ENCODE assay signal across 10 cellular contexts in genomic region chr11:94132152-94132558, GRCh38. TPM values are rescaled to one million over a fixed set of nuclear protein-coding genes. Genes with fewer than 3 reads are reported as not detected.
DNase-seq lines count a peak whose midpoint lies in the region; ATAC-seq, FAIRE-seq and TF ChIP-seq lines count a peak whose summit lies in the region.
"Had no signal": no experiment of that assay in that cellular context is flagged by ENCODE, and none has a peak within 500 bp of the region (broad histone marks: within the 10 kb centered on the region; RNA-seq: fewer than 3 reads in every experiment).

No MANE protein-coding gene starts in this region.

- H2AFZ ChIP-seq in IMR-90 (replicated peaks; ENCODE audit: low read length, poor library complexity), result no peak overlapping the region

- peaks cover 30% of the 10 kb centered on the region for H3K9me1 ChIP-seq in IMR-90 (ENCODE audit: insufficient read depth, low read length)

- H3K4me1 ChIP-seq in IMR-90 (ENCODE audit: control insufficient read depth, insufficient read depth, low read length) (peaks cover 31% of the 10 kb centered on the region), colonic mucosa (no peaks in the 10 kb centered on the region), mesendoderm (ENCODE audit: control insufficient read depth, low read depth, low read length) (peaks cover 28% of the 10 kb centered on the region), kidney (ENCODE audit: control insufficient read depth in 1 of 2, insufficient read depth in 1 of 2, low read depth in 1 of 2, low read length in 2 of 2) (peaks cover 19 to 26% of the 10 kb centered on the region in 2 donors)

- no peak for TF ChIP-seq RAD21 in IMR-90 (IDR thresholded peaks at IDR 0.05; ENCODE audit: low read length)

- H2AK5ac ChIP-seq in IMR-90 (ENCODE audit: low read depth, low read length), result peak overlapping the region; percentile 94
- no peak overlapping the region for H2AK5ac ChIP-seq in mesendoderm (ENCODE audit: low read length)

- H3K23ac ChIP-seq in IMR-90 (ENCODE audit: low read depth, low read length) (peak overlapping the region; percentile 67; the same call in 1 of the 2 replicates), mesendoderm (ENCODE audit: low read length) (no peak overlapping the region)

- 11% methylated on average over 1 of the region's 5 CpGs; no CpG with 5 or more reads in 1 of the 2 experiments for WGBS in IMR-90 (ENCODE audit: extremely low coverage in 2 of 2, insufficient read length in 1 of 2), 2 experiments
- no CpG with 5 or more reads among the region's 5 CpGs for WGBS in mesendoderm (ENCODE audit: extremely low coverage, insufficient coverage, low lambda C conversion rate)

- H3K9me3 ChIP-seq in IMR-90 (ENCODE audit: control insufficient read depth, insufficient read depth, low read length), result no peaks in the 10 kb centered on the region
- H3K9me3 ChIP-seq in colonic mucosa, result no peaks in the 10 kb centered on the region
- H3K9me3 ChIP-seq in kidney (ENCODE audit: control insufficient read depth in 1 of 2, low read length in 2 of 2), result no peaks in the 10 kb centered on the region

- peak overlapping the region; percentile 78; the same call in 1 of the 3 replicates for H2BK15ac ChIP-seq in IMR-90 (ENCODE audit: low read depth, low read length)
- H2BK15ac ChIP-seq in mesendoderm (replicated peaks; ENCODE audit: low read depth), result no peak overlapping the region

- H2BK120ac ChIP-seq in IMR-90 (ENCODE audit: low read depth, low read length) (peak overlapping the region; percentile 79), mesendoderm (ENCODE audit: low read depth, low read length) (no peak overlapping the region)

- in situ Hi-C loops in IMR-90 (cut with MboI; ENCODE audit: low sequenced_read_pairs), result loop anchor here (10.0 to 25.0 kb wide), 4 partner anchors 397 to 1120 kb away; partner anchors contain the start of gene AMOTL1

- ATAC-seq in IMR-90 (ENCODE audit: low read depth), result peak; percentile 9
- ATAC-seq in GM21515 (IDR thresholded peaks at IDR 0.05; ENCODE audit: unreplicated experiment), result no peak
- ATAC-seq in HG03565 (IDR thresholded peaks at IDR 0.05; ENCODE audit: unreplicated experiment), result no peak
- ATAC-seq: activated T-cell treated with anti-CD3 and anti-CD28 coated beads, Interleukin-2, amount 50 U/mL, for 4 hours had no signal

- H3K18ac ChIP-seq in IMR-90 (ENCODE audit: low read depth, low read length) (peak overlapping the region; percentile 56; the same call in 1 of the 2 replicates), mesendoderm (ENCODE audit: low read length) (no peak overlapping the region)

- H3K79me2 ChIP-seq in mesendoderm (ENCODE audit: control insufficient read depth, insufficient read depth, low read length), result peaks cover 77% of the 10 kb centered on the region

- H3K56ac ChIP-seq in IMR-90 (ENCODE audit: extremely low read depth, insufficient read depth, low read length) (0 out of 2 replicates have a peak overlapping the region, but pooled peaks have one; percentile 8), mesendoderm (ENCODE audit: low read length) (no peak overlapping the region)

- BruUV-seq in IMR-90 (replicated peaks; lab: Mats Ljungman, UMichigan), result no TSS peak

- H3K4ac ChIP-seq in IMR-90 (ENCODE audit: low read depth, low read length) (peak overlapping the region; percentile 77), mesendoderm (ENCODE audit: low read depth, low read length) (no peak overlapping the region)

- peak overlapping the region in 1 of 2 experiments; percentile 23; a peak in 2 of 4 replicates for H4K8ac ChIP-seq in IMR-90 (ENCODE audit: low read depth in 2 of 2, low read length in 2 of 2)
- no peak overlapping the region for H4K8ac ChIP-seq in mesendoderm (ENCODE audit: low read depth, low read length)

- H2AK9ac ChIP-seq in IMR-90 (replicated peaks; ENCODE audit: low read depth, low read length, poor library complexity), result no peak overlapping the region

- peak overlapping the region; percentile 2; the same call in 1 of the 2 replicates for H3K9ac ChIP-seq in IMR-90 (ENCODE audit: low read depth, low read length)
- no peak overlapping the region for H3K9ac ChIP-seq in colonic mucosa (ENCODE audit: low read depth in 2 of 2, low read length in 2 of 2)
- no peak overlapping the region for H3K9ac ChIP-seq in mesendoderm (ENCODE audit: low read length)
- H3K9ac ChIP-seq in kidney (ENCODE audit: low read length in 2 of 2), result no peak overlapping the region

- H3K79me1 ChIP-seq in IMR-90 (ENCODE audit: low read depth in 1 of 2, low read length in 2 of 2) (peaks cover 13 to 73% of the 10 kb centered on the region in 2 experiments; a peak in 3 of 4 replicates), mesendoderm (ENCODE audit: low read length) (peaks cover 44% of the 10 kb centered on the region)

- intact Hi-C loops in IMR-90 (cut with micrococcal nuclease), result loop anchor here (5.0 kb wide), 1 partner anchor 360 kb away; the partner anchor contains the start of genes ANKRD49 and MRE11
- intact Hi-C loops in colonic mucosa (cut with DNase I), result no loop called here
- intact Hi-C loops in kidney (cut with DNase I), result no loop called here

- peak overlapping the region; percentile 83 for H3K14ac ChIP-seq in IMR-90 (replicated peaks; ENCODE audit: low read depth, low read length)

- no peak for FAIRE-seq in kidney (lab: Jason Lieb, UNC)

- dilution Hi-C loops in IMR-90 (cut with HindIII; ENCODE audit: low sequenced_read_pairs, unreplicated experiment), result no loop called here

- peaks cover 33% of the 10 kb centered on the region for H4K20me1 ChIP-seq in IMR-90 (ENCODE audit: insufficient read depth, low read length)

- TF ChIP-seq CTCF in AG09319 (IDR thresholded peaks at IDR 0.05; ENCODE audit: low read depth, low read length) (no peak), IMR-90 (conservative IDR thresholded peaks at IDR 0.05; ENCODE audit: low read depth, low read length) (no peak), colonic mucosa (IDR thresholded peaks at IDR 0.05) (no peak), kidney (IDR thresholded peaks at IDR 0.05; ENCODE audit: borderline replicate concordance, extremely low read depth, insufficient read depth) (no peak)

- CTCF ChIA-PET in IMR-90 (lab: Yijun Ruan, JAX), result interaction anchor here (0.6 to 0.7 kb wide), 2 partner anchors 572 to 704 kb away, joined by 3 read pairs; no protein-coding TSS in a partner anchor

- POLR2A ChIA-PET in IMR-90 (lab: Charles Lee; ENCODE audit: unreplicated experiment), result no interaction called here

- H3K4me2 ChIP-seq in IMR-90 (ENCODE audit: low read depth, low read length), result peak overlapping the region; percentile 92
- no peak overlapping the region for H3K4me2 ChIP-seq in mesendoderm (ENCODE audit: low read length)

- peak overlapping the region; percentile 38 for H3K27ac ChIP-seq in IMR-90 (ENCODE audit: insufficient read depth, low read length)
- peak overlapping the region; percentile 21 for H3K27ac ChIP-seq in colonic mucosa
- no peak overlapping the region for H3K27ac ChIP-seq in mesendoderm (ENCODE audit: low read depth, low read length)
- no peak overlapping the region for H3K27ac ChIP-seq in kidney (ENCODE audit: low read depth in 2 of 2, low read length in 2 of 2)

- no peaks in the 10 kb centered on the region for H3K27me3 ChIP-seq in IMR-90 (ENCODE audit: control insufficient read depth, insufficient read depth, low read length)
- no peaks in the 10 kb centered on the region for H3K27me3 ChIP-seq in colonic mucosa
- no peaks in the 10 kb centered on the region for H3K27me3 ChIP-seq in mesendoderm (ENCODE audit: insufficient read depth, low read length, poor library complexity)

- H3K36me3 ChIP-seq in IMR-90 (ENCODE audit: control insufficient read depth, insufficient read depth, low read length) (no peaks in the 10 kb centered on the region), colonic mucosa (no peaks in the 10 kb centered on the region), mesendoderm (ENCODE audit: control insufficient read depth, insufficient read depth, low read length) (no peaks in the 10 kb centered on the region), kidney (ENCODE audit: control insufficient read depth in 1 of 2, insufficient read depth in 2 of 2, low read length in 2 of 2) (no peaks in the 10 kb centered on the region)

- DNase-seq in AG09319 (ENCODE audit: extremely low read depth, low read depth) (peak; percentile 46), IMR-90 (peak; percentile 94), colonic mucosa (no peak), mesendoderm (peak; percentile 64), kidney (no peak), GM19238 (ENCODE audit: insufficient read length, low spot score) (no peak)
- DNase-seq: activated T-cell treated with anti-CD3 and anti-CD28 coated beads, Interleukin-2, amount 50 U/mL, for 4 hours; CD8-positive, alpha-beta memory T cell had no signal

- peak overlapping the region; percentile 75 for H4K91ac ChIP-seq in IMR-90 (ENCODE audit: insufficient read depth, low read depth, low read length)

- H3K4me3 ChIP-seq in IMR-90 (ENCODE audit: insufficient read depth, low read depth, low read length) (no peak overlapping the region), colonic mucosa (no peak overlapping the region), mesendoderm (ENCODE audit: low read length) (no peak overlapping the region), kidney (ENCODE audit: low read length in 2 of 2) (no peak overlapping the region)

- TF ChIP-seq POLR2A in IMR-90 (IDR thresholded peaks at IDR 0.05; ENCODE audit: low read depth, low read length), result peak; percentile 64; the same call in 1 of the 2 replicates

- peak overlapping the region; percentile 79 for H2BK20ac ChIP-seq in IMR-90 (ENCODE audit: low read depth, low read length)

- H2BK5ac ChIP-seq in IMR-90 (ENCODE audit: low read depth, low read length, poor library complexity, severe bottlenecking) (peak overlapping the region; percentile 92), mesendoderm (ENCODE audit: low read length) (no peak overlapping the region)

- peak overlapping the region; percentile 2; the same call in 1 of the 2 replicates for H4K5ac ChIP-seq in IMR-90 (ENCODE audit: low read depth, low read length)
- H4K5ac ChIP-seq in mesendoderm (ENCODE audit: low read length), result no peak overlapping the region

TF ChIP-seq in IMR-90, 13 proteins besides CTCF, POLR2A, EP300 and RAD21 (continues in another document):
- TF ChIP-seq CHD1 (IDR thresholded peaks at IDR 0.05; ENCODE audit: low read depth, low read length) (no peak), FOS (IDR thresholded peaks at IDR 0.05; ENCODE audit: low read depth, low read length) (peak; percentile 71)

RNA-seq across cellular contexts. Expression of gene PANX1, which starts 3.5 kb away (rescaled TPM):
- total RNA-seq in IMR-90 (2012; rRNA removed) (70.3 and 70.8 TPM in 2 replicates), colonic mucosa (10 to 100 TPM in 1 of 2 donors, 1 to 10 TPM in 1; 7.8 to 11.1 TPM), kidney (13.9 TPM)
- polyA plus RNA-seq in IMR-90 (2012; rRNA removed) (26.3 and 29.8 TPM in 2 replicates), kidney (ENCODE audit: insufficient read depth, low read depth, low replicate concordance) (5.3 TPM)
- 13.5 and 16.4 TPM in 2 replicates for polyA plus RNA-seq in IMR-90 (2012; cell fraction: cytosol; rRNA removed)
- polyA plus RNA-seq in IMR-90 (2012; cell fraction: nucleus; rRNA removed; ENCODE audit: low replicate concordance), result 5.1 and 13.1 TPM in 2 replicates
- polyA plus RNA-seq in mesendoderm (2013, experiment 1 of 2), result 20.9 TPM
- polyA plus RNA-seq in mesendoderm (2013, experiment 2 of 2), result 20.6 TPM

Comparison
In these comparisons a context has a peak if more than half of its experiments do, and no peak if none do; other contexts are left out.
1. DNase-seq: peak in AG09319 (single experiment), IMR-90 (single experiment) and mesendoderm (single experiment); none in colonic mucosa (single experiment), kidney (single experiment) and GM19238 (single experiment).
2. H3K27ac ChIP-seq: peak in IMR-90 (single experiment) and colonic mucosa (single experiment); none in mesendoderm (single experiment) and kidney (0 of 2).